ENCODE assay signal across 8 cellular contexts in the genomic region with DNA sequence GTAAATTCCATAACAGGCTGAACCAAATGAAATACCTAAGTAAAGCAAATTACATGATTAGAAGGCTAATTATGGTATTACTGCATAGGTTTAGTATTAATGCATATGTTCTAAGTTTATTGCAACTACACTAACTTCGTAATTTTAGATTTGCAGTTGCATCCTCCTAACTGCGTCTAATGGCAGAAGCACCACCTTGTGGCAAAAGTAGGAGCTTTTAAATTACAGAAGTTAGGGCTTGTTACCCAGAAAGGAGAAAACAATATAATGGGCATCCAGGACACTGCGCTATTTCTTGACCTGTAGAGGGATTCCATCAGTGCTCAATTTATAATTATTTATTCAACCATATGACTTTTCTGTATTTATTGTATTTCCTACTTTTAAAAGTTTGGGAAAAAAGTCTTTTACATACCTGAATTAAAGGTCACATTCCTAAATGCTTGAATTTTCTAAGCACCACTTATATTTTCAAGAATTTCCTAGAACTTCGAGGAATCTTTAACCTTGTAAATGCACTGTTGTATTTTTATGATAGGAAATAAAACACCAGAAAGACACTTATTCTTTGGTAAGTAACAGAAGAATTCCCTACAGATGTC. TPM values are rescaled to one million over a fixed set of nuclear protein-coding genes. Genes with fewer than 3 reads are reported as not detected.
DNase-seq lines count a peak whose midpoint lies in the region; TF ChIP-seq lines count a peak whose summit lies in the region.

No MANE protein-coding gene starts in this region.

- intact Hi-C loops in activated CD4-positive, alpha-beta T cell treated with anti-CD3 and anti-CD28 coated beads, Interleukin-2, amount 10 ng/mL, durations not matched to agents 24 days and 14 days (cut with micrococcal nuclease): no loop called here

- DNase-seq in AG09309 (ENCODE audit: low read depth) (peak; percentile 11), HFFc6 (peak; percentile 46), amniotic epithelial cell (ENCODE audit: low read depth) (peak; percentile 47), left kidney (ENCODE audit: low read depth, low spot score) (peak; percentile 65)
- no peak for DNase-seq in effector CD8-positive, alpha-beta T cell (lab: John Stamatoyannopoulos, UW)
- DNase-seq in stimulated activated CD4-positive, alpha-beta T cell treated with anti-CD3 and anti-CD28 coated beads, Interleukin-4, amount 100 ng/mL, for 4 hours: no peak
- DNase-seq in activated naive CD4-positive, alpha-beta T cell treated with anti-CD3 and anti-CD28 coated beads, Interleukin-2, amount 50 U/mL, for 16 hours: no peak
- DNase-seq in activated CD4-positive, alpha-beta T cell treated with anti-CD3 and anti-CD28 coated beads, Interleukin-2, amount 10 ng/mL, durations not matched to agents 24 days and 14 days: no peak

- H3K27me3 Mint-ChIP-seq in HFFc6 (ENCODE audit: insufficient read depth): no peaks in the 10 kb centered on the region
- H3K27me3 Mint-ChIP-seq in activated CD4-positive, alpha-beta T cell treated with anti-CD3 and anti-CD28 coated beads, Interleukin-2, amount 10 ng/mL, durations not matched to agents 24 days and 14 days: no peaks in the 10 kb centered on the region

- no peaks in the 10 kb centered on the region for H3K4me1 Mint-ChIP-seq in HFFc6 (ENCODE audit: low read depth)
- H3K4me1 Mint-ChIP-seq in activated CD4-positive, alpha-beta T cell treated with anti-CD3 and anti-CD28 coated beads, Interleukin-2, amount 10 ng/mL, durations not matched to agents 24 days and 14 days: no peaks in the 10 kb centered on the region

- TF ChIP-seq CTCF in AG09309 (IDR thresholded peaks at IDR 0.05; ENCODE audit: control insufficient read depth, insufficient read depth, low read depth, low read length, missing control alignments) (peak; percentile 77), HFFc6 (IDR thresholded peaks at IDR 0.05) (peak; percentile 82)

- H3K4me3 Mint-ChIP-seq in HFFc6: no peak overlapping the region
- no peak overlapping the region for H3K4me3 Mint-ChIP-seq in activated CD4-positive, alpha-beta T cell treated with anti-CD3 and anti-CD28 coated beads, Interleukin-2, amount 10 ng/mL, durations not matched to agents 24 days and 14 days

- H3K9me3 Mint-ChIP-seq in HFFc6: no peaks in the 10 kb centered on the region
- peaks cover 3% of the 10 kb centered on the region for H3K9me3 Mint-ChIP-seq in activated CD4-positive, alpha-beta T cell treated with anti-CD3 and anti-CD28 coated beads, Interleukin-2, amount 10 ng/mL, durations not matched to agents 24 days and 14 days

- H3K36me3 Mint-ChIP-seq in HFFc6 (ENCODE audit: low read depth): no peaks in the 10 kb centered on the region
- H3K36me3 Mint-ChIP-seq in activated CD4-positive, alpha-beta T cell treated with anti-CD3 and anti-CD28 coated beads, Interleukin-2, amount 10 ng/mL, durations not matched to agents 24 days and 14 days (ENCODE audit: low read depth): peaks cover 21% of the 10 kb centered on the region

- no peak overlapping the region for H3K27ac Mint-ChIP-seq in HFFc6
- H3K27ac Mint-ChIP-seq in activated CD4-positive, alpha-beta T cell treated with anti-CD3 and anti-CD28 coated beads, Interleukin-2, amount 10 ng/mL, durations not matched to agents 24 days and 14 days: no peak overlapping the region

- H3K4me3 ChIP-seq in AG09309 (ENCODE audit: control insufficient read depth, low read depth, low read length): no peak overlapping the region

RNA-seq across cellular contexts. Expression of gene GPR83, which starts 16.3 kb away (rescaled TPM):
- not detected for total RNA-seq in HFFc6 (2021; fragmentation: NEBNext Ultra II Directional; extraction: Animal tissue kit (Norgen Biotek cat#: 25700))
- 0.05 TPM in 1 of 2 replicates, not detected in the other for total RNA-seq in activated CD4-positive, alpha-beta T cell treated with anti-CD3 and anti-CD28 coated beads, Interleukin-2, amount 10 ng/mL, durations not matched to agents 24 days and 14 days

Comparison
In these comparisons a context has a peak if more than half of its experiments do, and no peak if none do; other contexts are left out.
1. DNase-seq: peak in AG09309 (single experiment), HFFc6 (single experiment), amniotic epithelial cell (single experiment) and left kidney (single experiment); none in effector CD8-positive, alpha-beta T cell (single experiment), stimulated activated CD4-positive, alpha-beta T cell treated with anti-CD3 and anti-CD28 coated beads, Interleukin-4, amount 100 ng/mL, for 4 hours (0 of 2), activated naive CD4-positive, alpha-beta T cell treated with anti-CD3 and anti-CD28 coated beads, Interleukin-2, amount 50 U/mL, for 16 hours (single experiment) and activated CD4-positive, alpha-beta T cell treated with anti-CD3 and anti-CD28 coated beads, Interleukin-2, amount 10 ng/mL, durations not matched to agents 24 days and 14 days (single experiment).